8 cellular contexts compared by ENCODE assay signal in genomic region chr4:28686618-28687017, GRCh38.
A peak's percentile ranks its signal among the peaks of the same experiment; 100 is the strongest.
DNase-seq lines count a peak whose midpoint lies in the region; ATAC-seq, FAIRE-seq and TF ChIP-seq lines count a peak whose summit lies in the region.

No MANE protein-coding gene starts in this region.

- H3K4me3 Mint-ChIP-seq in MCF 10A (ENCODE audit: unreplicated experiment): no peak overlapping the region

- H3K36me3 ChIP-seq in breast epithelium: no peaks in the 10 kb centered on the region
- no peaks in the 10 kb centered on the region for H3K36me3 ChIP-seq in endothelial cell of umbilical vein (ENCODE audit: control insufficient read depth in 2 of 2, extremely low read depth in 1 of 2, insufficient read depth in 2 of 2, low read length in 2 of 2)

- no peak for FAIRE-seq in endothelial cell of umbilical vein (lab: Jason Lieb, UNC)

- no peaks in the 10 kb centered on the region for H3K79me2 ChIP-seq in endothelial cell of umbilical vein (ENCODE audit: control insufficient read depth, insufficient read depth, low read length)

- intact Hi-C loops in MCF 10A (cut with micrococcal nuclease) (no loop called here), breast epithelium (cut with DNase I; ENCODE audit: low total_unique reads) (no loop called here), endothelial cell of umbilical vein (cut with micrococcal nuclease) (loop anchor here (1.0 kb wide), 1 partner anchor 461 kb away; no protein-coding TSS in a partner anchor)

- no TSS peak for BruUV-seq in MCF 10A (replicated peaks; lab: Mats Ljungman, UMichigan)
- no TSS peak for BruUV-seq in endothelial cell of umbilical vein (replicated peaks; lab: Mats Ljungman, UMichigan)

- DNase-seq in MCF 10A (ENCODE audit: unreplicated experiment): peak; percentile 39
- DNase-seq in breast epithelium (ENCODE audit: low spot score in 2 of 2): no peak
- peak; percentile 6 for DNase-seq in NCI-H524 treated with DMSO at 0.1 percent for 48 hours (lab: John Stamatoyannopoulos, UW)
- peak; percentile 2 for DNase-seq in endothelial cell of umbilical vein (ENCODE audit: low read depth, low spot score)
- DNase-seq in pons (ENCODE audit: low spot score): peak; percentile 86

- H3K27ac ChIP-seq in breast epithelium (no peak overlapping the region), endothelial cell of umbilical vein (ENCODE audit: insufficient read depth, low read depth, low read length) (no peak overlapping the region)

- no peaks in the 10 kb centered on the region for H3K9me1 ChIP-seq in endothelial cell of umbilical vein (replicated peaks; ENCODE audit: control insufficient read depth, extremely low read depth, insufficient read depth, low read length)

- H3K27me3 ChIP-seq in breast epithelium: no peaks in the 10 kb centered on the region
- H3K27me3 ChIP-seq in endothelial cell of umbilical vein (ENCODE audit: control insufficient read depth in 2 of 2, insufficient read depth in 2 of 2, low read length in 2 of 2): no peaks in the 10 kb centered on the region

- H2AFZ ChIP-seq in endothelial cell of umbilical vein (ENCODE audit: low read depth, low read length): no peak overlapping the region

- H3K4me3 ChIP-seq in breast epithelium: no peak overlapping the region
- no peak overlapping the region for H3K4me3 ChIP-seq in endothelial cell of umbilical vein (replicated peaks in 1 of 3; ENCODE audit: insufficient read depth in 1 of 3, low read depth in 1 of 3, low read length in 3 of 3)

- ATAC-seq in GM19463 (IDR thresholded peaks at IDR 0.05; ENCODE audit: unreplicated experiment) (no peak), HG03196 (IDR thresholded peaks at IDR 0.05; ENCODE audit: unreplicated experiment) (no peak), HG02938 (IDR thresholded peaks at IDR 0.05; ENCODE audit: unreplicated experiment) (no peak)

- H3K36me3 Mint-ChIP-seq in MCF 10A (ENCODE audit: insufficient read depth, unreplicated experiment): no peaks in the 10 kb centered on the region

- CTCF ChIA-PET in MCF 10A (lab: Yijun Ruan, JAX): no interaction called here
- CTCF ChIA-PET in endothelial cell of umbilical vein (lab: Charles Lee): interaction anchor here (1.0 to 1.6 kb wide), 5 partner anchors 9 to 461 kb away, joined by 3 to 5 read pairs (median 4); no protein-coding TSS in a partner anchor

- TF ChIP-seq POLR2A in breast epithelium (IDR thresholded peaks at IDR 0.05) (no peak), endothelial cell of umbilical vein (IDR thresholded peaks at IDR 0.05; ENCODE audit: low read depth, low read length) (no peak)

- dilution Hi-C loops in endothelial cell of umbilical vein (cut with MboI; ENCODE audit: extremely low pct_ligation_motif_present, low sequenced_read_pairs): no loop called here

- H3K4me2 ChIP-seq in endothelial cell of umbilical vein (ENCODE audit: insufficient read depth, low read length): no peak overlapping the region

- peaks cover 13% of the 10 kb centered on the region for H3K9me3 Mint-ChIP-seq in MCF 10A (ENCODE audit: unreplicated experiment)

- no peaks in the 10 kb centered on the region for H3K4me1 ChIP-seq in breast epithelium
- no peaks in the 10 kb centered on the region for H3K4me1 ChIP-seq in endothelial cell of umbilical vein (ENCODE audit: control insufficient read depth, extremely low read depth, insufficient read depth, low read length)

- no peaks in the 10 kb centered on the region for H4K20me1 ChIP-seq in endothelial cell of umbilical vein (replicated peaks; ENCODE audit: control insufficient read depth, extremely low read depth, insufficient read depth, low read length)

- H3K9me3 ChIP-seq in breast epithelium: no peaks in the 10 kb centered on the region
- no peaks in the 10 kb centered on the region for H3K9me3 ChIP-seq in endothelial cell of umbilical vein (replicated peaks; ENCODE audit: control insufficient read depth, insufficient read depth, low read length)

- H3K9ac ChIP-seq in endothelial cell of umbilical vein (replicated peaks; ENCODE audit: extremely low read depth, insufficient read depth, low read length): no peak overlapping the region

- H3K4me1 Mint-ChIP-seq in MCF 10A (ENCODE audit: insufficient read depth, unreplicated experiment): no peaks in the 10 kb centered on the region

- no peaks in the 10 kb centered on the region for H3K27me3 Mint-ChIP-seq in MCF 10A (ENCODE audit: insufficient read depth, unreplicated experiment)

- TF ChIP-seq CTCF in MCF 10A (IDR thresholded peaks at IDR 0.05; ENCODE audit: unreplicated experiment): peak; percentile 31
- peak in 1 of 3 donors; percentile 18 for TF ChIP-seq CTCF in breast epithelium (IDR thresholded peaks at IDR 0.05)
- TF ChIP-seq CTCF in endothelial cell of umbilical vein (IDR thresholded peaks at IDR 0.05; ENCODE audit: extremely low read depth in 1 of 2, insufficient read depth in 1 of 2, low read depth in 1 of 2, low read length in 2 of 2): peak; percentile 28 to 42

- H3K27ac Mint-ChIP-seq in MCF 10A (ENCODE audit: low read depth, unreplicated experiment): no peak overlapping the region

- POLR2A ChIA-PET in MCF 10A (lab: Yijun Ruan, JAX) (no interaction called here), endothelial cell of umbilical vein (lab: Charles Lee) (no interaction called here)

TF ChIP-seq in endothelial cell of umbilical vein, 7 proteins besides CTCF, POLR2A, EP300 and RAD21:
- no peak for TF ChIP-seq POLR2AphosphoS5 (IDR thresholded peaks at IDR 0.05; ENCODE audit: insufficient read depth, low read depth, low read length)
- no peak for TF ChIP-seq MAX (IDR thresholded peaks at IDR 0.05; ENCODE audit: insufficient read depth, insufficient read length)
- no peak for TF ChIP-seq FOS (IDR thresholded peaks at IDR 0.05; ENCODE audit: borderline replicate concordance, insufficient read depth, low read length)
- no peak for TF ChIP-seq EZH2 (IDR thresholded peaks at IDR 0.05; ENCODE audit: borderline replicate concordance, low read depth, low read length, severe bottlenecking)
- no peak for TF ChIP-seq JUN (IDR thresholded peaks at IDR 0.05; ENCODE audit: borderline replicate concordance, insufficient read depth, insufficient read length, low read depth)
- no peak for TF ChIP-seq GATA2 (IDR thresholded peaks at IDR 0.05; ENCODE audit: insufficient read depth, insufficient read length, low read depth, low read length)
- TF ChIP-seq MYC (IDR thresholded peaks at IDR 0.05; ENCODE audit: low read depth, low read length): no peak

Comparison
In these comparisons a context has a peak if more than half of its experiments do, and no peak if none do; other contexts are left out.
1. DNase-seq: peak in MCF 10A (single experiment), NCI-H524 treated with DMSO at 0.1 percent for 48 hours (single experiment), endothelial cell of umbilical vein (single experiment) and pons (single experiment); none in breast epithelium (0 of 2).